In genomic region chr9:128007566-128008138, GRCh38 we compare ENCODE assay signal across 8 cellular contexts.
DNase-seq lines count a peak whose midpoint lies in the region.

No MANE protein-coding gene starts in this region.

- H3K4me3 ChIP-seq in HUES48 (ENCODE audit: low read depth, low read length) = no peak overlapping the region
- H3K4me3 ChIP-seq in adipocyte (ENCODE audit: low read length) = no peak overlapping the region

- H3K9ac ChIP-seq in HUES48 (ENCODE audit: low read depth, low read length) (no peak overlapping the region), adipocyte (ENCODE audit: low read length) (no peak overlapping the region)

- H3K27me3 ChIP-seq in HUES48 (ENCODE audit: control insufficient read depth, insufficient read depth, low read length) (no peaks in the 10 kb centered on the region), adipocyte (replicated peaks; ENCODE audit: control insufficient read depth, insufficient read depth, low read length) (no peaks in the 10 kb centered on the region)

- peaks cover 3% of the 10 kb centered on the region for H3K27me3 Mint-ChIP-seq in T-helper 1 cell treated with Interleukin-12 subunit alpha and Interleukin-12 subunit beta and Interleukin-4 antibody, amounts not matched to agents 30 μg/mL and 1 μg/mL, for 36 hours (ENCODE audit: low read depth)

- H3K4me1 Mint-ChIP-seq in T-helper 1 cell treated with Interleukin-12 subunit alpha and Interleukin-12 subunit beta and Interleukin-4 antibody, amounts not matched to agents 30 μg/mL and 1 μg/mL, for 36 hours (ENCODE audit: low read depth) = peaks cover 25% of the 10 kb centered on the region

- H3K36me3 ChIP-seq in HUES48 (ENCODE audit: control insufficient read depth, insufficient read depth, low read length) (no peaks in the 10 kb centered on the region), adipocyte (ENCODE audit: control insufficient read depth, insufficient read depth, low read length, severe bottlenecking) (no peaks in the 10 kb centered on the region)

- H3K27ac ChIP-seq in HUES48 (ENCODE audit: low read depth, low read length) = peak overlapping the region; percentile 78

- H3K36me3 Mint-ChIP-seq in T-helper 1 cell treated with Interleukin-12 subunit alpha and Interleukin-12 subunit beta and Interleukin-4 antibody, amounts not matched to agents 30 μg/mL and 1 μg/mL, for 36 hours (ENCODE audit: low read depth) = peaks cover 12% of the 10 kb centered on the region

- DNase-seq in NCI-H146 (lab: John Stamatoyannopoulos, UW) (peak; percentile 40), NCI-H146 treated with DMSO at 0.1 percent for 48 hours (lab: John Stamatoyannopoulos, UW; ENCODE audit: unreplicated experiment) (no peak), adipocyte (ENCODE audit: low read depth) (peak; percentile 73), kidney glomerular epithelial cell (lab: John Stamatoyannopoulos, UW) (peak; percentile 53), HPDE6-E6E7 (ENCODE audit: extremely low spot score) (no peak)
- DNase-seq in stimulated activated CD4-positive, alpha-beta T cell treated with anti-CD3 and anti-CD28 coated beads, TNF-alpha, amount 100 ng/mL, for 24 hours (ENCODE audit: low read depth in 3 of 3) = peak; percentile 67 to 90 (median 76)

- peak overlapping the region; percentile 77 for H3K4me3 Mint-ChIP-seq in T-helper 1 cell treated with Interleukin-12 subunit alpha and Interleukin-12 subunit beta and Interleukin-4 antibody, amounts not matched to agents 30 μg/mL and 1 μg/mL, for 36 hours

- H3K9me3 ChIP-seq in HUES48 (ENCODE audit: control insufficient read depth, insufficient read depth, low read length) = no peaks in the 10 kb centered on the region
- peaks cover 4% of the 10 kb centered on the region for H3K9me3 ChIP-seq in adipocyte (ENCODE audit: control insufficient read depth, low read length)

- H3K4me1 ChIP-seq in HUES48 (ENCODE audit: control insufficient read depth, insufficient read depth, low read length) = peaks cover 4% of the 10 kb centered on the region
- H3K4me1 ChIP-seq in adipocyte (ENCODE audit: control insufficient read depth, insufficient read depth, low read length) = no peaks in the 10 kb centered on the region

- H3K27ac Mint-ChIP-seq in T-helper 1 cell treated with Interleukin-12 subunit alpha and Interleukin-12 subunit beta and Interleukin-4 antibody, amounts not matched to agents 30 μg/mL and 1 μg/mL, for 36 hours = peak overlapping the region; percentile 95

- peaks cover 7% of the 10 kb centered on the region for H3K9me3 Mint-ChIP-seq in T-helper 1 cell treated with Interleukin-12 subunit alpha and Interleukin-12 subunit beta and Interleukin-4 antibody, amounts not matched to agents 30 μg/mL and 1 μg/mL, for 36 hours

Comparison
In these comparisons a context has a peak if more than half of its experiments do, and no peak if none do; other contexts are left out.
1. DNase-seq: peak in NCI-H146 (single experiment), adipocyte (single experiment), kidney glomerular epithelial cell (single experiment) and stimulated activated CD4-positive, alpha-beta T cell treated with anti-CD3 and anti-CD28 coated beads, TNF-alpha, amount 100 ng/mL, for 24 hours (3 of 3); none in NCI-H146 treated with DMSO at 0.1 percent for 48 hours (single experiment) and HPDE6-E6E7 (single experiment).